ENCODE assay signal across 12 cellular contexts in genomic region chr6:146884728-146885127, GRCh38.
DNase-seq lines count a peak whose midpoint lies in the region; ATAC-seq, FAIRE-seq and TF ChIP-seq lines count a peak whose summit lies in the region.
"Had no signal": no experiment of that assay in that cellular context is flagged by ENCODE, and none has a peak within 500 bp of the region (broad histone marks: within the 10 kb centered on the region; RNA-seq: fewer than 3 reads in every experiment).

No MANE protein-coding gene starts in this region.

- H3K4me1 ChIP-seq in kidney (ENCODE audit: control insufficient read depth in 1 of 2, insufficient read depth in 1 of 2, low read depth in 1 of 2, low read length in 2 of 2) = peaks cover 0 to 5% of the 10 kb centered on the region in 2 donors
- H3K4me1 ChIP-seq: right atrium auricular region had no signal

- H3K9me3 ChIP-seq in kidney (ENCODE audit: control insufficient read depth in 1 of 2, low read length in 2 of 2) = no peaks in the 10 kb centered on the region
- H3K9me3 ChIP-seq: right atrium auricular region had no signal

- peak; percentile 52 for FAIRE-seq in kidney (lab: Jason Lieb, UNC)

- H3K27ac ChIP-seq in kidney (ENCODE audit: low read depth in 2 of 2, low read length in 2 of 2) = peak overlapping the region in 1 of 2 donors; percentile 5
- H3K27ac ChIP-seq: right atrium auricular region had no signal

- H3K9ac ChIP-seq in kidney (ENCODE audit: low read length in 2 of 2) = no peak overlapping the region

- intact Hi-C loops in kidney (cut with DNase I) = no loop called here

- no peak for TF ChIP-seq POLR2A in GM18505 (IDR thresholded peaks at IDR 0.05; ENCODE audit: borderline replicate concordance, extremely low read depth, insufficient read depth, insufficient read length)

- no peaks in the 10 kb centered on the region for H3K36me3 ChIP-seq in kidney (ENCODE audit: control insufficient read depth in 1 of 2, insufficient read depth in 2 of 2, low read length in 2 of 2)
- H3K36me3 ChIP-seq: right atrium auricular region had no signal

- no peak overlapping the region for H3K4me3 ChIP-seq in kidney (ENCODE audit: low read length in 2 of 2)
- H3K4me3 ChIP-seq: right atrium auricular region had no signal

- ATAC-seq in GM18505 (IDR thresholded peaks at IDR 0.05; ENCODE audit: unreplicated experiment) = peak; percentile 74
- ATAC-seq in GM21423 (IDR thresholded peaks at IDR 0.05; ENCODE audit: unreplicated experiment) = peak; percentile 97
- peak; percentile 95 for ATAC-seq in HG03196 (IDR thresholded peaks at IDR 0.05; ENCODE audit: unreplicated experiment)

- no peak for TF ChIP-seq CTCF in kidney (IDR thresholded peaks at IDR 0.05; ENCODE audit: borderline replicate concordance, extremely low read depth, insufficient read depth)

- DNase-seq in kidney = no peak
- DNase-seq in NCI-H2107 treated with DMSO at 0.1 percent for 48 hours (lab: John Stamatoyannopoulos, UW; ENCODE audit: unreplicated experiment) = no peak
- no peak for DNase-seq in NCI-H774 (lab: John Stamatoyannopoulos, UW)
- DNase-seq in NCI-H2171 treated with DMSO at 0.1 percent for 48 hours (lab: John Stamatoyannopoulos, UW) = no peak
- DNase-seq in HUDEP-2 (lab: John Stamatoyannopoulos, UW; ENCODE audit: unreplicated experiment in 76 of 76) = no peak
- DNase-seq: endodermal cell, MM.1S, substantia nigra had no signal
